In genomic region chr2:47521666-47522285, GRCh38 we compare ENCODE assay signal across 8 cellular contexts. TPM values are rescaled to one million over a fixed set of nuclear protein-coding genes. Genes with fewer than 3 reads are reported as not detected.
DNase-seq lines count a peak whose midpoint lies in the region; ATAC-seq and TF ChIP-seq lines count a peak whose summit lies in the region.

No MANE protein-coding gene starts in this region.

- no peaks in the 10 kb centered on the region for H3K9me2 ChIP-seq in GM23248 (ENCODE audit: insufficient read depth)

- peak overlapping the region; percentile 74 for H2AFZ ChIP-seq in GM23248

- no peaks in the 10 kb centered on the region for H3K79me2 ChIP-seq in GM23248 (ENCODE audit: insufficient read depth)

- peaks cover 2% of the 10 kb centered on the region for H3K36me3 Mint-ChIP-seq in activated naive CD8-positive, alpha-beta T cell
- H3K36me3 Mint-ChIP-seq in naive B cell: no peaks in the 10 kb centered on the region

- H3K36me3 ChIP-seq in BJ (ENCODE audit: control insufficient read depth, insufficient read depth, low read length) (no peaks in the 10 kb centered on the region), GM23248 (ENCODE audit: low read depth) (no peaks in the 10 kb centered on the region)

- CTCF ChIA-PET in BJ (lab: Yijun Ruan, JAX): no interaction called here

- H3K27ac Mint-ChIP-seq in activated naive CD8-positive, alpha-beta T cell: peak overlapping the region; percentile 54
- peak overlapping the region in 3 of 6 donors; percentile 67 to 95 (median 87) for H3K27ac Mint-ChIP-seq in naive B cell

- POLR2A ChIA-PET in BJ (lab: Charles Lee): no interaction called here

- H3K4me3 Mint-ChIP-seq in activated naive CD8-positive, alpha-beta T cell: peak overlapping the region; percentile 90
- peak overlapping the region; percentile 61 to 94 (median 90) for H3K4me3 Mint-ChIP-seq in naive B cell

- DNase-seq in BJ (ENCODE audit: low read depth) (no peak), GM23248 (no peak), naive B cell (no peak), OCI-M1 (lab: John Stamatoyannopoulos, UW) (no peak), NCI-H69 (lab: John Stamatoyannopoulos, UW) (no peak)
- no peak for DNase-seq in stimulated activated CD4-positive, alpha-beta T cell treated with anti-CD3 and anti-CD28 coated beads, Interleukin-4, amount 100 ng/mL, for 24 hours

- 0 out of 2 replicates have a peak, but pooled peaks cover 2% of the 10 kb centered on the region for H3K4me1 ChIP-seq in GM23248 (ENCODE audit: insufficient read depth)

- no peaks in the 10 kb centered on the region for H3K9me3 ChIP-seq in GM23248 (ENCODE audit: low read depth)

- H3K27ac ChIP-seq in GM23248: no peak overlapping the region

- peak overlapping the region; percentile 34 for H3K4me3 ChIP-seq in BJ (ENCODE audit: low read depth, low read length)
- H3K4me3 ChIP-seq in GM23248: peak overlapping the region; percentile 71

- no peak overlapping the region for H3K9ac ChIP-seq in GM23248

- peaks cover 14% of the 10 kb centered on the region for H3K27me3 ChIP-seq in BJ (ENCODE audit: control insufficient read depth, insufficient read depth, low read length)
- H3K27me3 ChIP-seq in GM23248 (replicated peaks; ENCODE audit: insufficient read depth): peaks cover 17% of the 10 kb centered on the region; the same call in 1 of the 2 replicates

- in situ Hi-C loops in GM23248 (cut with MboI): no loop called here

- no peak for ATAC-seq in naive B cell (ENCODE audit: low read depth in 2 of 2)
- ATAC-seq in GM21367 (IDR thresholded peaks at IDR 0.05; ENCODE audit: unreplicated experiment): no peak

- 9 to 25% methylated on average over 13 to 18 of the region's 22 CpGs for WGBS in GM23248 (ENCODE audit: low coverage in 1 of 2, low lambda C conversion rate in 2 of 2, missing lambda C conversion rate in 2 of 2), 2 experiments

- H4K20me1 ChIP-seq in GM23248 (ENCODE audit: insufficient read depth): no peaks in the 10 kb centered on the region

- H3K4me1 Mint-ChIP-seq in activated naive CD8-positive, alpha-beta T cell (ENCODE audit: low read depth): peaks cover 14% of the 10 kb centered on the region
- H3K4me1 Mint-ChIP-seq in naive B cell: peaks cover 6 to 17% (median 7%) of the 10 kb centered on the region in 3 donors

- H3F3A ChIP-seq in GM23248 (ENCODE audit: insufficient read depth): no peaks in the 10 kb centered on the region

- H3K4me2 ChIP-seq in GM23248 (ENCODE audit: unreplicated experiment): peak overlapping the region; percentile 96

- TF ChIP-seq CTCF in BJ (IDR thresholded peaks at IDR 0.05; ENCODE audit: insufficient read depth, low read depth, low read length): no peak

- no peaks in the 10 kb centered on the region for H3K9me3 Mint-ChIP-seq in activated naive CD8-positive, alpha-beta T cell (ENCODE audit: low read depth)
- H3K9me3 Mint-ChIP-seq in naive B cell: peaks cover 0 to 3% (median 0%) of the 10 kb centered on the region in 7 donors

- H3K27me3 Mint-ChIP-seq in activated naive CD8-positive, alpha-beta T cell: no peaks in the 10 kb centered on the region
- H3K27me3 Mint-ChIP-seq in naive B cell: peaks cover 8 to 11% (median 9%) of the 10 kb centered on the region in 3 donors

RNA-seq across cellular contexts. Expression of gene KCNK12, which starts 49.0 kb away (rescaled TPM):
- not detected in 2 replicates for polyA plus RNA-seq in BJ (2011; rRNA removed)
- polyA minus RNA-seq in BJ (2011; rRNA and poly(A)+ RNA removed): not detected in 2 replicates
- total RNA-seq in GM23248 (2014; rRNA removed; shearing (Covaris generic)): not detected in 2 replicates
- polyA plus RNA-seq in GM23248 (2016; fragmentation: Nextera tagmentation; extraction: Ambion mirVana): 0.03 TPM in 2 replicates
- under 1 TPM in 5 of 6 donors, not detected in 1; 0.04 to 0.25 (median 0.21) TPM for polyA plus RNA-seq in naive B cell (ENCODE audit: low read depth in 6 of 6)
